ENCODE assay signal across 8 cellular contexts in genomic region chr9:126228779-126229444, GRCh38.
A peak's percentile ranks its signal among the peaks of the same experiment; 100 is the strongest.
DNase-seq lines count a peak whose midpoint lies in the region; TF ChIP-seq lines count a peak whose summit lies in the region.

No MANE protein-coding gene starts in this region.

- DNase-seq in DMS 273 (lab: John Stamatoyannopoulos, UW; ENCODE audit: unreplicated experiment) (peak; percentile 90), HEK293T (ENCODE audit: extremely low spot score) (peak; percentile 90), NCI-H2107 treated with DMSO at 0.1 percent for 48 hours (lab: John Stamatoyannopoulos, UW; ENCODE audit: unreplicated experiment) (peak; percentile 7), kidney tubule cell (ENCODE audit: low spot score) (peak; percentile 64), mesenteric fat pad (ENCODE audit: low spot score) (no peak)
- DNase-seq in activated CD4-positive, CD25-positive, alpha-beta regulatory T cell treated with anti-CD3 and anti-CD28 coated beads, Interleukin-2, amount 50 U/mL, for 16 hours (ENCODE audit: low read depth, low spot score): peak; percentile 28
- peak; percentile 46 for DNase-seq in central memory CD4-positive, alpha-beta T cell
- peak; percentile 44 for DNase-seq in stimulated activated CD4-positive, alpha-beta T cell treated with anti-CD3 and anti-CD28 coated beads, Interleukin-2, amount 100 ng/mL, for 4 hours (ENCODE audit: low read depth)

- CTCF ChIA-PET in HEK293T (lab: Yijun Ruan, JAX): no interaction called here

- POLR2A ChIA-PET in HEK293T (lab: Yijun Ruan, JAX): no interaction called here

TF ChIP-seq in HEK293T, 16 proteins besides CTCF, POLR2A, EP300 and RAD21:
- no peak for TF ChIP-seq NFRKB (IDR thresholded peaks at IDR 0.05)
- TF ChIP-seq TARDBP (IDR thresholded peaks at IDR 0.05): no peak
- no peak for TF ChIP-seq LEF1 (IDR thresholded peaks at IDR 0.05; ENCODE audit: borderline replicate concordance)
